ENCODE assay signal across 1 cellular context in the genomic region with DNA sequence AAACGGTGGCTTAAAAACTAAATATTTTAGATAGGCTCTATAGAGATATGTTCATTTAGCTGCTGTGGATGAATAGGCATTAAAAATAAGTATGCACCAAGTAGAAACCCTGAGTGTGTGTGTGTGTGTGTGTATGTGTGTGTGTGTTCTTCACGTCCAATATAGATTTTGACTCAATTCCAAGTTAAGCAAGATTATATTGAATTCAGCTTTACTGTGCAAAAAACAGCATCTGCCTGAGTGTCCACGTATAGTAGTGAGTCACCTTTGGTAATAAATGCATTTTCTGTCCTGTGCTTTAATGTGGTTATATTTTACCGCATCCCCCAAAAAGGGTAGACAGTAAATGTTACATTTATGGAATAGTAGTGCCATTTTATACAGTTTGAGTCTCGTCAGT.
A peak's percentile ranks its signal among the peaks of the same experiment; 100 is the strongest.
TF ChIP-seq lines count a peak whose summit lies in the region.

No MANE protein-coding gene starts in this region.

TF ChIP-seq in SK-N-SH, 30 proteins besides CTCF, POLR2A, EP300 and RAD21:
- TF ChIP-seq, protein P1, sequence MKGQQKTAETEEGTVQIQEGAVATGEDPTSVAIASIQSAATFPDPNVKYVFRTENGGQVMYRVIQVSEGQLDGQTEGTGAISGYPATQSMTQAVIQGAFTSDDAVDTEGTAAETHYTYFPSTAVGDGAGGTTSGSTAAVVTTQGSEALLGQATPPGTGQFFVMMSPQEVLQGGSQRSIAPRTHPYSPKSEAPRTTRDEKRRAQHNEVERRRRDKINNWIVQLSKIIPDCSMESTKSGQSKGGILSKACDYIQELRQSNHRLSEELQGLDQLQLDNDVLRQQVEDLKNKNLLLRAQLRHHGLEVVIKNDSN (IDR thresholded peaks at IDR 0.05; ENCODE audit: borderline replicate concordance, low read depth) = no peak
- no peak for TF ChIP-seq IRF3 (IDR thresholded peaks at IDR 0.05; ENCODE audit: low read depth, low read length)
- no peak for TF ChIP-seq SIN3A (IDR thresholded peaks at IDR 0.05; ENCODE audit: borderline replicate concordance, low read depth, low read length)
- no peak for TF ChIP-seq ZBTB33 (IDR thresholded peaks at IDR 0.05; ENCODE audit: borderline replicate concordance, low read depth)
- TF ChIP-seq, protein P2, sequence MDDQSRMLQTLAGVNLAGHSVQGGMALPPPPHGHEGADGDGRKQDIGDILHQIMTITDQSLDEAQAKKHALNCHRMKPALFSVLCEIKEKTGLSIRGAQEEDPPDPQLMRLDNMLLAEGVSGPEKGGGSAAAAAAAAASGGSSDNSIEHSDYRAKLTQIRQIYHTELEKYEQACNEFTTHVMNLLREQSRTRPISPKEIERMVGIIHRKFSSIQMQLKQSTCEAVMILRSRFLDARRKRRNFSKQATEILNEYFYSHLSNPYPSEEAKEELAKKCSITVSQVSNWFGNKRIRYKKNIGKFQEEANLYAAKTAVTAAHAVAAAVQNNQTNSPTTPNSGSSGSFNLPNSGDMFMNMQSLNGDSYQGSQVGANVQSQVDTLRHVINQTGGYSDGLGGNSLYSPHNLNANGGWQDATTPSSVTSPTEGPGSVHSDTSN (IDR thresholded peaks at IDR 0.05) = no peak
- TF ChIP-seq RFX5 (IDR thresholded peaks at IDR 0.05; ENCODE audit: low read length) = no peak
- TF ChIP-seq, protein P3, sequence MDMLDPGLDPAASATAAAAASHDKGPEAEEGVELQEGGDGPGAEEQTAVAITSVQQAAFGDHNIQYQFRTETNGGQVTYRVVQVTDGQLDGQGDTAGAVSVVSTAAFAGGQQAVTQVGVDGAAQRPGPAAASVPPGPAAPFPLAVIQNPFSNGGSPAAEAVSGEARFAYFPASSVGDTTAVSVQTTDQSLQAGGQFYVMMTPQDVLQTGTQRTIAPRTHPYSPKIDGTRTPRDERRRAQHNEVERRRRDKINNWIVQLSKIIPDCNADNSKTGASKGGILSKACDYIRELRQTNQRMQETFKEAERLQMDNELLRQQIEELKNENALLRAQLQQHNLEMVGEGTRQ (IDR thresholded peaks at IDR 0.05; ENCODE audit: borderline replicate concordance, low read depth, low read length) = no peak
- peak; percentile 20; the same call in 1 of the 2 replicates for TF ChIP-seq JUND (IDR thresholded peaks at IDR 0.05)
- no peak for TF ChIP-seq RCOR1 (IDR thresholded peaks at IDR 0.05; ENCODE audit: low read length)
- no peak for TF ChIP-seq REST (IDR thresholded peaks at IDR 0.05; ENCODE audit: low read depth, low read length)
- peak; percentile 41; the same call in 1 of the 2 replicates for TF ChIP-seq FOSL2 (IDR thresholded peaks at IDR 0.05; ENCODE audit: borderline replicate concordance, low read depth)
- no peak for TF ChIP-seq ELF1 (IDR thresholded peaks at IDR 0.05)
- TF ChIP-seq NFIC (IDR thresholded peaks at IDR 0.05; ENCODE audit: borderline replicate concordance) = peak; percentile 39; the same call in 1 of the 2 replicates
- no peak for TF ChIP-seq MEF2A (IDR thresholded peaks at IDR 0.05; ENCODE audit: borderline replicate concordance, low read depth)
- TF ChIP-seq FOXM1 (IDR thresholded peaks at IDR 0.05; ENCODE audit: low read depth) = no peak
- TF ChIP-seq TEAD4 (IDR thresholded peaks at IDR 0.05; ENCODE audit: borderline replicate concordance, insufficient read depth) = no peak
- no peak for TF ChIP-seq YY1 (IDR thresholded peaks at IDR 0.05; ENCODE audit: low read depth)
- peak; percentile 42; the same call in 1 of the 2 replicates for TF ChIP-seq TCF12 (IDR thresholded peaks at IDR 0.05)
